In genomic region chr6:154243793-154244768, GRCh38 we compare ENCODE assay signal across 14 cellular contexts.
DNase-seq lines count a peak whose midpoint lies in the region; ATAC-seq and FAIRE-seq lines count a peak whose summit lies in the region.
"Had no signal": no experiment of that assay in that cellular context is flagged by ENCODE, and none has a peak within 500 bp of the region (broad histone marks: within the 10 kb centered on the region; RNA-seq: fewer than 3 reads in every experiment).

No MANE protein-coding gene starts in this region.

- peak overlapping the region; percentile 75 for H3K27ac Mint-ChIP-seq in activated naive CD8-positive, alpha-beta T cell treated with anti-CD3 and anti-CD28 coated beads, Interleukin-2, amount 10 ng/mL, durations not matched to agents 7 days and 5 days
- peak overlapping the region; percentile 71 to 97 (median 96) for H3K27ac Mint-ChIP-seq in naive thymus-derived CD4-positive, alpha-beta T cell

- no peaks in the 10 kb centered on the region for H3K27me3 ChIP-seq in naive thymus-derived CD4-positive, alpha-beta T cell (ENCODE audit: control insufficient read depth in 2 of 2, insufficient read depth in 2 of 2, low read length in 2 of 2)

- H3K36me3 Mint-ChIP-seq in activated naive CD8-positive, alpha-beta T cell treated with anti-CD3 and anti-CD28 coated beads, Interleukin-2, amount 10 ng/mL, durations not matched to agents 7 days and 5 days: peaks cover 21% of the 10 kb centered on the region
- H3K36me3 Mint-ChIP-seq in naive thymus-derived CD4-positive, alpha-beta T cell: peaks cover 28 to 63% (median 48%) of the 10 kb centered on the region in 5 donors

- H3K36me3 ChIP-seq in naive thymus-derived CD4-positive, alpha-beta T cell (ENCODE audit: control insufficient read depth in 2 of 3, insufficient read depth in 3 of 3, low read length in 3 of 3): peaks cover 0 to 7% (median 0%) of the 10 kb centered on the region in 3 experiments

- POLR2A ChIA-PET in activated naive CD8-positive, alpha-beta T cell treated with anti-CD3 and anti-CD28 coated beads, Interleukin-2, amount 10 ng/mL, durations not matched to agents 7 days and 5 days (lab: Charles Lee): interaction anchor here (4.8 kb wide), 1 partner anchor 10 kb away, joined by 56 read pairs; no protein-coding TSS in a partner anchor
- POLR2A ChIA-PET in naive thymus-derived CD4-positive, alpha-beta T cell (lab: Charles Lee): interaction anchor here (0.7 to 5.8 kb wide), 13 partner anchors 8 to 79 kb away, joined by 3 to 49 read pairs (median 4); no protein-coding TSS in a partner anchor

- H3K27ac ChIP-seq in naive thymus-derived CD4-positive, alpha-beta T cell (ENCODE audit: low read depth, low read length): peak overlapping the region; percentile 81

- H3K27me3 Mint-ChIP-seq in activated naive CD8-positive, alpha-beta T cell treated with anti-CD3 and anti-CD28 coated beads, Interleukin-2, amount 10 ng/mL, durations not matched to agents 7 days and 5 days: no peaks in the 10 kb centered on the region
- peaks cover 0 to 6% (median 0%) of the 10 kb centered on the region in 5 donors for H3K27me3 Mint-ChIP-seq in naive thymus-derived CD4-positive, alpha-beta T cell

- peak; percentile 80 for FAIRE-seq in GM19239 (lab: Jason Lieb, UNC)
- FAIRE-seq: keratinocyte had no signal

- H3K9me3 Mint-ChIP-seq in activated naive CD8-positive, alpha-beta T cell treated with anti-CD3 and anti-CD28 coated beads, Interleukin-2, amount 10 ng/mL, durations not matched to agents 7 days and 5 days: no peaks in the 10 kb centered on the region
- H3K9me3 Mint-ChIP-seq in naive thymus-derived CD4-positive, alpha-beta T cell: peaks cover 0 to 7% (median 0%) of the 10 kb centered on the region in 11 donors

- intact Hi-C loops in naive thymus-derived CD4-positive, alpha-beta T cell (cut with micrococcal nuclease): loop anchor here in 1 of 2 donors (10.0 kb wide), 4 partner anchors 911 to 1939 kb away; partner anchors contain the start of gene MTRF1L

- CTCF ChIA-PET in naive thymus-derived CD4-positive, alpha-beta T cell (lab: Charles Lee): interaction anchor here (0.8 to 5.2 kb wide), 3 partner anchors 11 to 33 kb away, joined by 4 to 39 read pairs (median 6); no protein-coding TSS in a partner anchor

- H3K4me1 Mint-ChIP-seq in activated naive CD8-positive, alpha-beta T cell treated with anti-CD3 and anti-CD28 coated beads, Interleukin-2, amount 10 ng/mL, durations not matched to agents 7 days and 5 days: peaks cover 70% of the 10 kb centered on the region
- peaks cover 52 to 78% (median 71%) of the 10 kb centered on the region in 7 donors for H3K4me1 Mint-ChIP-seq in naive thymus-derived CD4-positive, alpha-beta T cell

- no peaks in the 10 kb centered on the region for H3K9me3 ChIP-seq in naive thymus-derived CD4-positive, alpha-beta T cell (ENCODE audit: control insufficient read depth in 2 of 3, low read length in 3 of 3)

- peak overlapping the region; percentile 95 for H3K4me3 Mint-ChIP-seq in activated naive CD8-positive, alpha-beta T cell treated with anti-CD3 and anti-CD28 coated beads, Interleukin-2, amount 10 ng/mL, durations not matched to agents 7 days and 5 days
- H3K4me3 Mint-ChIP-seq in naive thymus-derived CD4-positive, alpha-beta T cell: peak overlapping the region; percentile 84 to 100 (median 96)

- peak; percentile 15 for ATAC-seq in activated naive CD8-positive, alpha-beta T cell treated with anti-CD3 and anti-CD28 coated beads, Interleukin-2, amount 10 ng/mL, durations not matched to agents 7 days and 5 days (ENCODE audit: low read depth)
- ATAC-seq in naive thymus-derived CD4-positive, alpha-beta T cell: no peak
- no peak for ATAC-seq in GM21381 (IDR thresholded peaks at IDR 0.05; ENCODE audit: unreplicated experiment)

- peaks cover 45 to 48% of the 10 kb centered on the region in 2 donors for H3K4me1 ChIP-seq in naive thymus-derived CD4-positive, alpha-beta T cell (ENCODE audit: control insufficient read depth in 2 of 2, insufficient read depth in 2 of 2, low read length in 2 of 2)

- peak overlapping the region; percentile 62 for H3K4me3 ChIP-seq in naive thymus-derived CD4-positive, alpha-beta T cell (ENCODE audit: low read length)

- DNase-seq in NCI-H1417 (lab: John Stamatoyannopoulos, UW): peak in 2 of 3 experiments; percentile 39 to 79
- no peak for DNase-seq in NCI-H1417 treated with DMSO at 0.1 percent for 48 hours (lab: John Stamatoyannopoulos, UW)
- no peak for DNase-seq in GM19239 (ENCODE audit: insufficient read length, low spot score)
- no peak for DNase-seq in activated naive CD8-positive, alpha-beta T cell treated with anti-CD3 and anti-CD28 coated beads, Interleukin-2, amount 10 ng/mL, durations not matched to agents 7 days and 5 days
- DNase-seq in naive thymus-derived CD4-positive, alpha-beta T cell: no peak
- no peak for DNase-seq in germinal center (ENCODE audit: low spot score)
- DNase-seq in EL: no peak
- DNase-seq: 8988T, DMS 273 treated with DMSO at 0.1 percent for 48 hours, NCI-H510A, nucleus accumbens, SIG-M5 had no signal

Comparison
In these comparisons a context has a peak if more than half of its experiments do, and no peak if none do; other contexts are left out.
1. DNase-seq: peak in NCI-H1417 (2 of 3); none in NCI-H1417 treated with DMSO at 0.1 percent for 48 hours (single experiment), GM19239 (single experiment), activated naive CD8-positive, alpha-beta T cell treated with anti-CD3 and anti-CD28 coated beads, Interleukin-2, amount 10 ng/mL, durations not matched to agents 7 days and 5 days (single experiment), naive thymus-derived CD4-positive, alpha-beta T cell (0 of 9), germinal center (single experiment) and EL (single experiment).